Comparison of ENCODE assay signal across 12 cellular contexts in the genomic region with DNA sequence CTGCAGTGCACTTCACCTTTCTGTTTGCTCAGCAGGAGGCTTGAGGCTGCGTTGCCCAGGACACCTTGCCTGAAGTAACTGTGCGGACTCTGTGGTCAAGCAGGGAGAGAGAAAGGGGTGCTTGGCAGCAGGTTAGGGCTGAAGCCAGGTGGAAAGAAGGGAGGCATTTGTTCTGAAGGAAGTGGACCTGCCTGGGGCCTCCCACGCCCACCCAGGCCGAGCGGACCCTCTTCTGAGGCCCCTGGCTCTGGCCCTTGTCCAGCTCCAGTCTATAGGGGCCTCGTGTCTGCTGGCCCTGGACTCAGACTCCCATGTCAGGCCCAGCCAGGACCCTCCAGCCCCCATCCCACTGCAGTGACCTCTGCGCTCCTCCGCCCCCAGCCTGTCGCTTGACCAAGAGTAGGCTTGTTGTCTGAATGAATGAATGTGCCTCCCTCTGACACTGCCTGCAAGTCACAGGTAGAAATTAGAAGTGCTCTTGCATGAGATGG. TPM values are rescaled to one million over a fixed set of nuclear protein-coding genes. Genes with fewer than 3 reads are reported as not detected.
A peak's percentile ranks its signal among the peaks of the same experiment; 100 is the strongest.
DNase-seq lines count a peak whose midpoint lies in the region; ATAC-seq and TF ChIP-seq lines count a peak whose summit lies in the region.
"Had no signal": no experiment of that assay in that cellular context is flagged by ENCODE, and none has a peak within 500 bp of the region (broad histone marks: within the 10 kb centered on the region; RNA-seq: fewer than 3 reads in every experiment).

No MANE protein-coding gene starts in this region.

- H3K27ac ChIP-seq in breast epithelium (no peak overlapping the region), neural progenitor cell (no peak overlapping the region)

- peaks cover 5% of the 10 kb centered on the region for H4K20me1 ChIP-seq in neural progenitor cell (ENCODE audit: low read depth)

- H3K36me3 Mint-ChIP-seq in natural killer cell: peaks cover 7% of the 10 kb centered on the region
- peaks cover 7% of the 10 kb centered on the region for H3K36me3 Mint-ChIP-seq in natural killer cell treated with Interleukin-12 subunit alpha and Interleukin-12 subunit beta and Interleukin-15 and Interleukin-18, amount 100 ng/mL, for 72 hours
- H3K36me3 Mint-ChIP-seq in neural progenitor cell: peaks cover 3% of the 10 kb centered on the region
- H3K36me3 Mint-ChIP-seq: CD8-positive, alpha-beta memory T cell had no signal

- H3K9me3 ChIP-seq in breast epithelium (peaks cover 14 to 23% of the 10 kb centered on the region in 2 donors), neural progenitor cell (ENCODE audit: low read depth) (no peaks in the 10 kb centered on the region)

- no peak overlapping the region for H3K4me2 ChIP-seq in neural progenitor cell

- ATAC-seq in natural killer cell (no peak), HG02588 (IDR thresholded peaks at IDR 0.05; ENCODE audit: unreplicated experiment) (no peak), HG02840 (IDR thresholded peaks at IDR 0.05; ENCODE audit: low FRiP score, unreplicated experiment) (no peak)
- no peak for ATAC-seq in natural killer cell treated with Interleukin-12 subunit alpha and Interleukin-12 subunit beta and Interleukin-15 and Interleukin-18, amount 100 ng/mL, for 72 hours
- ATAC-seq: stimulated activated memory B cell treated with anti-CD40 and anti-IgM and Interleukin-4, amounts not matched to agents 10 μg/mL and 1 μg/mL and 100 μg/mL, for 72 hours had no signal

- TF ChIP-seq POLR2A in breast epithelium (IDR thresholded peaks at IDR 0.05): no peak

- DNase-seq in natural killer cell (peak; percentile 11), breast epithelium (ENCODE audit: low spot score in 2 of 2) (peak; percentile 17 to 40), neural progenitor cell (ENCODE audit: low spot score) (no peak), OCI-M2 (lab: John Stamatoyannopoulos, UW; ENCODE audit: unreplicated experiment) (no peak)
- no peak for DNase-seq in natural killer cell treated with Interleukin-12 subunit alpha and Interleukin-12 subunit beta and Interleukin-15 and Interleukin-18, amount 100 ng/mL, for 72 hours (ENCODE audit: low spot score)
- DNase-seq: anterior cingulate cortex, NCI-H2107, nucleus accumbens had no signal

- peaks cover 2 to 8% of the 10 kb centered on the region in 2 donors for H3K9me3 Mint-ChIP-seq in natural killer cell
- no peaks in the 10 kb centered on the region for H3K9me3 Mint-ChIP-seq in natural killer cell treated with Interleukin-12 subunit alpha and Interleukin-12 subunit beta and Interleukin-15 and Interleukin-18, amount 100 ng/mL, for 72 hours
- H3K9me3 Mint-ChIP-seq in neural progenitor cell: peaks cover 24% of the 10 kb centered on the region

- peaks cover 8 to 17% of the 10 kb centered on the region in 2 donors for H3K4me1 ChIP-seq in breast epithelium
- H3K4me1 ChIP-seq in neural progenitor cell: no peaks in the 10 kb centered on the region

- H3K27ac Mint-ChIP-seq in natural killer cell: no peak overlapping the region
- no peak overlapping the region for H3K27ac Mint-ChIP-seq in natural killer cell treated with Interleukin-12 subunit alpha and Interleukin-12 subunit beta and Interleukin-15 and Interleukin-18, amount 100 ng/mL, for 72 hours
- no peak overlapping the region for H3K27ac Mint-ChIP-seq in neural progenitor cell
- H3K27ac Mint-ChIP-seq: CD8-positive, alpha-beta memory T cell; stimulated activated memory B cell treated with anti-CD40 and anti-IgM and Interleukin-4, amounts not matched to agents 10 μg/mL and 1 μg/mL and 100 μg/mL, for 72 hours had no signal

- no peaks in the 10 kb centered on the region for H3F3A ChIP-seq in neural progenitor cell (ENCODE audit: low read depth)

- H3K4me1 Mint-ChIP-seq in natural killer cell: peaks cover 0 to 9% of the 10 kb centered on the region in 2 donors
- peaks cover 0 to 6% of the 10 kb centered on the region in 2 donors for H3K4me1 Mint-ChIP-seq in natural killer cell treated with Interleukin-12 subunit alpha and Interleukin-12 subunit beta and Interleukin-15 and Interleukin-18, amount 100 ng/mL, for 72 hours (ENCODE audit: low read depth in 2 of 2)
- H3K4me1 Mint-ChIP-seq in neural progenitor cell: peaks cover 16% of the 10 kb centered on the region

- H3K4me3 ChIP-seq in breast epithelium: peak overlapping the region; percentile 67 to 97 (median 76)
- H3K4me3 ChIP-seq in neural progenitor cell: no peak overlapping the region

- H3K27me3 ChIP-seq in breast epithelium: no peaks in the 10 kb centered on the region
- H3K27me3 ChIP-seq in neural progenitor cell: peaks cover 61% of the 10 kb centered on the region

- intact Hi-C loops in natural killer cell (cut with micrococcal nuclease) (no loop called here), breast epithelium (cut with DNase I; ENCODE audit: low total_unique reads) (no loop called here)

- no peak overlapping the region for H2AFZ ChIP-seq in neural progenitor cell (replicated peaks)

- H3K27me3 Mint-ChIP-seq in natural killer cell (ENCODE audit: low read depth in 2 of 2): peaks cover 16 to 27% of the 10 kb centered on the region in 2 donors
- peaks cover 14 to 16% of the 10 kb centered on the region in 2 donors for H3K27me3 Mint-ChIP-seq in natural killer cell treated with Interleukin-12 subunit alpha and Interleukin-12 subunit beta and Interleukin-15 and Interleukin-18, amount 100 ng/mL, for 72 hours
- peaks cover 18% of the 10 kb centered on the region for H3K27me3 Mint-ChIP-seq in neural progenitor cell (ENCODE audit: insufficient read depth, low read depth)

- no peaks in the 10 kb centered on the region for H3K79me2 ChIP-seq in neural progenitor cell (ENCODE audit: low read depth)

- TF ChIP-seq CTCF in natural killer cell (IDR thresholded peaks at IDR 0.05) (no peak), breast epithelium (IDR thresholded peaks at IDR 0.05) (no peak), neural progenitor cell (IDR thresholded peaks at IDR 0.05) (no peak)

- H3K4me3 Mint-ChIP-seq in natural killer cell (peak overlapping the region; percentile 49), neural progenitor cell (peak overlapping the region; percentile 24)
- H3K4me3 Mint-ChIP-seq in natural killer cell treated with Interleukin-12 subunit alpha and Interleukin-12 subunit beta and Interleukin-15 and Interleukin-18, amount 100 ng/mL, for 72 hours: no peak overlapping the region

- no peak overlapping the region for H3K9ac ChIP-seq in neural progenitor cell

- H3K36me3 ChIP-seq in breast epithelium (no peaks in the 10 kb centered on the region), neural progenitor cell (no peaks in the 10 kb centered on the region)

RNA-seq across cellular contexts. Expression of gene SNED1, which starts 2.5 kb away (rescaled TPM):
- total RNA-seq in natural killer cell (1 to 10 TPM in 2 of 3 donors, under 1 TPM in 1; 0.97 to 4.9 (median 2.5) TPM), breast epithelium (10 to 100 TPM; 27.1 to 46.9 (median 35.2) TPM), neural progenitor cell (ENCODE audit: low replicate concordance) (0.11 and 0.31 TPM in 2 replicates)
- total RNA-seq in natural killer cell treated with Interleukin-12 subunit alpha and Interleukin-12 subunit beta and Interleukin-15 and Interleukin-18, amount 100 ng/mL, for 72 hours: under 1 TPM in 1 of 2 donors, not detected in 1; 0.14 TPM

Comparison
In these comparisons a context has a peak if more than half of its experiments do, and no peak if none do; other contexts are left out.
1. DNase-seq: peak in natural killer cell (single experiment) and breast epithelium (2 of 2); none in natural killer cell treated with Interleukin-12 subunit alpha and Interleukin-12 subunit beta and Interleukin-15 and Interleukin-18, amount 100 ng/mL, for 72 hours (single experiment), neural progenitor cell (single experiment) and OCI-M2 (single experiment).
2. RNA of gene SNED1, which starts 2.5 kb away (total RNA-seq): 27.1 to 46.9 TPM in breast epithelium; 0.97 to 4.9 TPM in natural killer cell, 0.14 TPM in natural killer cell treated with Interleukin-12 subunit alpha and Interleukin-12 subunit beta and Interleukin-15 and Interleukin-18, amount 100 ng/mL, for 72 hours and 0.11 to 0.31 TPM in neural progenitor cell; every median in the first group is over 4 times any median in the second.